Comparison of ENCODE assay signal across 15 cellular contexts in the genomic region with DNA sequence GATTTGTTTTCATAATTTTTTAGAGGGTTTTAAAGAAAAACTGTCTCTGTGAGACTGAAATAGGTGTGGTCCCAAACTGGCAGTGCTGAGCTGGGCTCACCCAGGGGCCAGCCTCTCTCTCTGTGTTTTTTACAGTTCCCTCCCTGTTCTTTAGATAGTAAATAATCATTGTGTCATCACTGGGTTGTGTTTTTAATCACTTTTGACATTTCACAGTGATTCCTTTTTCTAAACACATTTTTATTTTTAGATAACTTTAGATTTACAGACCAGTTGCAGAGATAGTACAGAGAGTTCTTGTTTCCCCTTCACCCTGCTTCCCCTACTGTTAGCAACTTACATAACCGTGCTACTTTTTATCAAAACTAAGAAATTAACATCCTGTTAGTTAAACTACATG. TPM values are rescaled to one million over a fixed set of nuclear protein-coding genes. Genes with fewer than 3 reads are reported as not detected.
DNase-seq lines count a peak whose midpoint lies in the region; FAIRE-seq and TF ChIP-seq lines count a peak whose summit lies in the region.
"Had no signal": no experiment of that assay in that cellular context is flagged by ENCODE, and none has a peak within 500 bp of the region (broad histone marks: within the 10 kb centered on the region; RNA-seq: fewer than 3 reads in every experiment).

No MANE protein-coding gene starts in this region.

- H3K27me3 ChIP-seq in SK-N-SH (ENCODE audit: insufficient read depth) (no peaks in the 10 kb centered on the region), osteoblast (ENCODE audit: insufficient read depth, low read length) (no peaks in the 10 kb centered on the region), vagina (no peaks in the 10 kb centered on the region)
- H3K27me3 ChIP-seq: body of pancreas had no signal

- H3K9ac ChIP-seq in SK-N-SH (no peak overlapping the region), kidney (ENCODE audit: low read length in 2 of 2) (no peak overlapping the region)

- intact Hi-C loops in vagina (cut with DNase I) (no loop called here), kidney (cut with DNase I) (no loop called here)

- DNase-seq in SK-N-SH (no peak), fibroblast of mammary gland (ENCODE audit: low read depth) (peak; percentile 77), osteoblast (ENCODE audit: insufficient read length, low spot score, missing footprints) (no peak), vagina (ENCODE audit: extremely low spot score in 2 of 2) (no peak), kidney (no peak), immature natural killer cell (no peak), COR-L47 (lab: John Stamatoyannopoulos, UW) (no peak)
- DNase-seq: activated gamma-delta T cell, body of pancreas, naive B cell, NCI-H1417 treated with DMSO at 0.1 percent for 48 hours, NCI-H226 had no signal

- FAIRE-seq in kidney (lab: Jason Lieb, UNC) = no peak

- TF ChIP-seq RAD21 in SK-N-SH (IDR thresholded peaks at IDR 0.05; ENCODE audit: low read length) = no peak

- H3K27ac ChIP-seq in SK-N-SH (ENCODE audit: low read depth in 2 of 2, low read length in 1 of 2) (peak overlapping the region; percentile 56 to 83), osteoblast (ENCODE audit: low read depth, low read length) (peak overlapping the region; percentile 71), vagina (peak overlapping the region; percentile 74), kidney (ENCODE audit: low read depth in 2 of 2, low read length in 2 of 2) (no peak overlapping the region)
- H3K27ac ChIP-seq: body of pancreas, C4-2B, VCaP had no signal

- H4K20me1 ChIP-seq in SK-N-SH (ENCODE audit: insufficient read depth) = peaks cover 99% of the 10 kb centered on the region
- H4K20me1 ChIP-seq in osteoblast (ENCODE audit: insufficient read depth, low read length) = no peaks in the 10 kb centered on the region

- H3K9me3 Mint-ChIP-seq in immature natural killer cell = no peaks in the 10 kb centered on the region
- H3K9me3 Mint-ChIP-seq: naive B cell; stimulated activated naive CD8-positive, alpha-beta T cell treated with anti-CD3 and anti-CD28 coated beads, Interleukin-15, Interleukin-2, amounts not matched to agents 100 ng/mL and 50 ng/mL, for 24 hours had no signal

- WGBS in SK-N-SH (ENCODE audit: low lambda C conversion rate) = 68% methylated on average over 1 of the region's 1 CpG

- H3K27ac Mint-ChIP-seq in immature natural killer cell = no peak overlapping the region
- H3K27ac Mint-ChIP-seq: naive B cell; stimulated activated naive CD8-positive, alpha-beta T cell treated with anti-CD3 and anti-CD28 coated beads, Interleukin-15, Interleukin-2, amounts not matched to agents 100 ng/mL and 50 ng/mL, for 24 hours had no signal

- H3K4me3 ChIP-seq in SK-N-SH (ENCODE audit: low read depth in 2 of 2, low read length in 1 of 2) (no peak overlapping the region), fibroblast of mammary gland (ENCODE audit: control insufficient read depth, low read depth, low read length) (no peak overlapping the region), osteoblast (ENCODE audit: insufficient read depth, low read length) (no peak overlapping the region), vagina (no peak overlapping the region), kidney (ENCODE audit: low read length in 2 of 2) (no peak overlapping the region)
- H3K4me3 ChIP-seq: body of pancreas had no signal

- H3K4me1 ChIP-seq in SK-N-SH (ENCODE audit: control insufficient read depth in 1 of 2, insufficient read depth in 2 of 2, low read depth in 1 of 2, low read length in 1 of 2) (peaks cover 50 to 73% of the 10 kb centered on the region in 2 experiments), osteoblast (ENCODE audit: insufficient read depth, low read length) (peaks cover 56% of the 10 kb centered on the region), vagina (peaks cover 75% of the 10 kb centered on the region), kidney (ENCODE audit: control insufficient read depth in 1 of 2, insufficient read depth in 1 of 2, low read depth in 1 of 2, low read length in 2 of 2) (no peaks in the 10 kb centered on the region)

- H2AFZ ChIP-seq in SK-N-SH (ENCODE audit: low read depth) = no peak overlapping the region
- H2AFZ ChIP-seq in osteoblast (ENCODE audit: low read length) = no peak overlapping the region

- TF ChIP-seq POLR2A in vagina (IDR thresholded peaks at IDR 0.05) = no peak

- H3K36me3 ChIP-seq in SK-N-SH (replicated peaks in 1 of 2; ENCODE audit: control insufficient read depth in 1 of 2, insufficient read depth in 2 of 2, low read length in 1 of 2) (peaks cover 61 to 76% of the 10 kb centered on the region in 2 experiments), osteoblast (ENCODE audit: insufficient read depth, low read length) (peaks cover 26% of the 10 kb centered on the region), vagina (no peaks in the 10 kb centered on the region), kidney (ENCODE audit: control insufficient read depth in 1 of 2, insufficient read depth in 2 of 2, low read length in 2 of 2) (no peaks in the 10 kb centered on the region)

- no peak for TF ChIP-seq EP300 in SK-N-SH (IDR thresholded peaks at IDR 0.05; ENCODE audit: borderline replicate concordance in 1 of 2, low read depth in 1 of 2, low read length in 1 of 2)

- no peaks in the 10 kb centered on the region for H3K9me2 ChIP-seq in SK-N-SH

- H3K9me3 ChIP-seq in SK-N-SH (no peaks in the 10 kb centered on the region), osteoblast (ENCODE audit: low read depth, low read length) (no peaks in the 10 kb centered on the region), vagina (no peaks in the 10 kb centered on the region), kidney (ENCODE audit: control insufficient read depth in 1 of 2, low read length in 2 of 2) (no peaks in the 10 kb centered on the region)
- H3K9me3 ChIP-seq: body of pancreas had no signal

- H3K4me1 Mint-ChIP-seq in immature natural killer cell = no peaks in the 10 kb centered on the region
- H3K4me1 Mint-ChIP-seq: naive B cell had no signal

- H3F3A ChIP-seq in SK-N-SH (replicated peaks; ENCODE audit: insufficient read depth) = peaks cover 45% of the 10 kb centered on the region

- CTCF ChIA-PET in SK-N-SH (lab: Yijun Ruan, JAX) = no interaction called here

- H3K36me3 Mint-ChIP-seq in immature natural killer cell = no peaks in the 10 kb centered on the region
- H3K36me3 Mint-ChIP-seq: naive B cell had no signal

- POLR2A ChIA-PET in SK-N-SH (lab: Yijun Ruan, JAX) = no interaction called here

- TF ChIP-seq CTCF in SK-N-SH (IDR thresholded peaks at IDR 0.05) (no peak), fibroblast of mammary gland (conservative IDR thresholded peaks at IDR 0.05; ENCODE audit: control insufficient read depth, insufficient read depth, low read depth, low read length) (no peak), osteoblast (IDR thresholded peaks at IDR 0.05; ENCODE audit: extremely low read depth, low read depth, low read length) (no peak), vagina (IDR thresholded peaks at IDR 0.05) (no peak), kidney (IDR thresholded peaks at IDR 0.05; ENCODE audit: borderline replicate concordance, extremely low read depth, insufficient read depth) (no peak)

- H3K79me2 ChIP-seq in SK-N-SH (ENCODE audit: insufficient read depth) (peaks cover 100% of the 10 kb centered on the region), osteoblast (ENCODE audit: insufficient read depth, low read length) (peaks cover 90% of the 10 kb centered on the region)

- peaks cover 5 to 7% (median 6%) of the 10 kb centered on the region in 3 donors for H3K27me3 Mint-ChIP-seq in immature natural killer cell (ENCODE audit: low read depth in 3 of 3)

- H3K4me2 ChIP-seq in SK-N-SH = peak overlapping the region; percentile 26
- no peak overlapping the region for H3K4me2 ChIP-seq in osteoblast (ENCODE audit: insufficient read depth, low read length)

- no peak overlapping the region for H3K4me3 Mint-ChIP-seq in immature natural killer cell
- H3K4me3 Mint-ChIP-seq: naive B cell; stimulated activated naive CD8-positive, alpha-beta T cell treated with anti-CD3 and anti-CD28 coated beads, Interleukin-15, Interleukin-2, amounts not matched to agents 100 ng/mL and 50 ng/mL, for 24 hours had no signal

TF ChIP-seq in SK-N-SH, 30 proteins besides CTCF, POLR2A, EP300 and RAD21:
- 0 out of 2 replicates have a peak, but pooled peaks have one; percentile 13 for TF ChIP-seq TCF12 (IDR thresholded peaks at IDR 0.05)
- TF ChIP-seq, protein P1, sequence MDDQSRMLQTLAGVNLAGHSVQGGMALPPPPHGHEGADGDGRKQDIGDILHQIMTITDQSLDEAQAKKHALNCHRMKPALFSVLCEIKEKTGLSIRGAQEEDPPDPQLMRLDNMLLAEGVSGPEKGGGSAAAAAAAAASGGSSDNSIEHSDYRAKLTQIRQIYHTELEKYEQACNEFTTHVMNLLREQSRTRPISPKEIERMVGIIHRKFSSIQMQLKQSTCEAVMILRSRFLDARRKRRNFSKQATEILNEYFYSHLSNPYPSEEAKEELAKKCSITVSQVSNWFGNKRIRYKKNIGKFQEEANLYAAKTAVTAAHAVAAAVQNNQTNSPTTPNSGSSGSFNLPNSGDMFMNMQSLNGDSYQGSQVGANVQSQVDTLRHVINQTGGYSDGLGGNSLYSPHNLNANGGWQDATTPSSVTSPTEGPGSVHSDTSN (IDR thresholded peaks at IDR 0.05) = 0 out of 2 replicates have a peak, but pooled peaks have one; percentile 34
- TF ChIP-seq SMC3 (IDR thresholded peaks at IDR 0.05; ENCODE audit: low read depth, low read length) = no peak

RNA-seq across cellular contexts. Expression of gene MAP1B, which starts 44.4 kb away (rescaled TPM):
- polyA plus RNA-seq in SK-N-SH (2012; rRNA removed) = 47.5 and 48.5 TPM in 2 replicates
- polyA plus RNA-seq in SK-N-SH (2012; cell fraction: cytosol; rRNA removed) = 59.8 and 60.6 TPM in 2 replicates
- 69.5 and 70.5 TPM in 2 replicates for polyA plus RNA-seq in SK-N-SH (2012; cell fraction: nucleus; rRNA removed)
- total RNA-seq in osteoblast = 123 and 164 TPM in 2 replicates
- total RNA-seq in vagina = 386 TPM
- total RNA-seq in kidney = 57.0 TPM
- 3.6 TPM for polyA plus RNA-seq in kidney (ENCODE audit: insufficient read depth, low read depth, low replicate concordance)
- polyA plus RNA-seq in immature natural killer cell = under 1 TPM; 0.02 to 0.30 (median 0.15) TPM

Comparison
In these comparisons a context has a peak if more than half of its experiments do, and no peak if none do; other contexts are left out.
1. H3K27ac ChIP-seq: peak in SK-N-SH (2 of 2), osteoblast (single experiment) and vagina (single experiment); none in kidney (0 of 2).